23 cellular contexts compared by ENCODE assay signal in genomic region chr4:78360466-78360865, GRCh38.
"Had no signal": no experiment of that assay in that cellular context is flagged by ENCODE, and none has a peak within 500 bp of the region (broad histone marks: within the 10 kb centered on the region; RNA-seq: fewer than 3 reads in every experiment).

No MANE protein-coding gene starts in this region.

- H3K27ac ChIP-seq: heart left ventricle, spleen, suprapubic skin, tibial artery, upper lobe of right lung had no signal

- H3K9me3 ChIP-seq: heart left ventricle, spleen, suprapubic skin, tibial artery, upper lobe of right lung had no signal

- DNase-seq: activated CD4-positive, alpha-beta T cell treated with anti-CD3 and anti-CD28 coated beads for 1 hour; activated CD8-positive, alpha-beta memory T cell treated with anti-CD3 and anti-CD28 coated beads, Interleukin-2, amount 50 U/mL, for 48 hours; activated gamma-delta T cell; activated naive CD4-positive, alpha-beta T cell treated with anti-CD3 and anti-CD28 coated beads, Interleukin-2, amount 10 ng/mL, durations not matched to agents 7 days and 5 days; activated naive CD8-positive, alpha-beta T cell treated with anti-CD3 and anti-CD28 coated beads, Interleukin-2, amount 10 ng/mL, durations not matched to agents 7 days and 5 days; activated T-cell treated with anti-CD3 and anti-CD28 coated beads, Interleukin-2, amount 50 U/mL, for 24 hours; caudate nucleus; cortex of kidney; effector memory CD8-positive, alpha-beta T cell; foreskin fibroblast; heart left ventricle; islet precursor cell; left cardiac atrium; left ventricle myocardium superior; posterior cingulate gyrus; right cardiac atrium; spleen; stimulated activated naive CD4-positive, alpha-beta T cell; T-helper 17 cell; T1000; tibial artery; upper lobe of right lung had no signal

- H3K27me3 ChIP-seq: heart left ventricle, suprapubic skin, tibial artery, upper lobe of right lung had no signal

- ATAC-seq: effector memory CD8-positive, alpha-beta T cell; heart left ventricle; left cardiac atrium; left ventricle myocardium superior; right cardiac atrium; T-helper 17 cell; upper lobe of right lung had no signal

- H3K4me1 ChIP-seq: heart left ventricle, spleen, suprapubic skin, tibial artery, upper lobe of right lung had no signal

- H3K4me3 ChIP-seq: heart left ventricle, spleen, suprapubic skin, tibial artery, upper lobe of right lung had no signal

- H3K36me3 ChIP-seq: heart left ventricle, spleen, suprapubic skin, tibial artery, upper lobe of right lung had no signal
